In genomic region chr1:229060140-229060539, GRCh38 we compare ENCODE assay signal across 1 cellular context.
TF ChIP-seq lines count a peak whose summit lies in the region.

No MANE protein-coding gene starts in this region.

TF ChIP-seq in HepG2, 621 proteins besides CTCF, POLR2A, EP300 and RAD21 (continued from another document):
- no peak for TF ChIP-seq ZNF281 (CRISPR knock-in tag; IDR thresholded peaks at IDR 0.05; ENCODE audit: borderline replicate concordance)
- TF ChIP-seq ZNF253 (CRISPR knock-in tag; IDR thresholded peaks at IDR 0.05; ENCODE audit: borderline replicate concordance) = no peak
- TF ChIP-seq TBX2 (CRISPR knock-in tag; IDR thresholded peaks at IDR 0.05; ENCODE audit: borderline replicate concordance) = peak; percentile 30; the same call in 1 of the 2 replicates
- TF ChIP-seq FOXP4 (CRISPR knock-in tag; IDR thresholded peaks at IDR 0.05) = peak; percentile 48; the same call in 1 of the 2 replicates
